In genomic region chr10:70101668-70102067, GRCh38 we compare ENCODE assay signal across 1 cellular context.
TF ChIP-seq lines count a peak whose summit lies in the region.

No MANE protein-coding gene starts in this region.

TF ChIP-seq in K562, 482 proteins besides CTCF, POLR2A, EP300 and RAD21:
- TF ChIP-seq ZNF512 (tag; IDR thresholded peaks at IDR 0.05) (peak; percentile 39; the same call in 1 of the 2 replicates), NR4A1 (CRISPR knock-in tag; IDR thresholded peaks at IDR 0.05) (no peak), NR4A1 (tag; IDR thresholded peaks at IDR 0.05) (no peak), ZNF561 (CRISPR knock-in tag; conservative IDR thresholded peaks at IDR 0.05) (no peak), RBM25 (IDR thresholded peaks at IDR 0.05; ENCODE audit: low read depth, low read length, severe bottlenecking) (peak; percentile 70), BCOR (IDR thresholded peaks at IDR 0.05) (peak; percentile 40; the same call in 1 of the 2 replicates), HBP1 (CRISPR knock-in tag; IDR thresholded peaks at IDR 0.05) (no peak), ZNF146 (CRISPR knock-in tag; IDR thresholded peaks at IDR 0.05; ENCODE audit: unreplicated experiment) (peak; percentile 98)
TF ChIP-seq in K562: peak in this region for 4.
